25 cellular contexts compared by ENCODE assay signal in the genomic region with DNA sequence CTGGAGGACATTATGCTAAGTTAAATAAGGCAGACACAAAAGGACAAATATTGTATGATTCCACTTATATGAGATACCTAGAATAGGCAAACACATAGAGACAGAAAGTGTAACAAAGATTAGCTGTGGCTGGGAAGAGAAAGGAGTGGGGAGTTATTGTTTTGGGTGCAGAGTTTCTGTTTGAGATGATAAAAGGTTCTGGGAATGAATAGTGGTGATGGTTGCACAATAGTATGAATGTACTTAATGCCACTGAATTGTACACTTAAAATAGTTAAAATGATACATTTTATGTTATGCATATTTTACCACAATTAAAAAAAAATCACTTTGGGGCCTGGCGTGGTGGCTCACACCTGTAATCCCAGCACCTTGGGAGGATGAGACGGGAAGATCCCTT.
"Had no signal": no experiment of that assay in that cellular context is flagged by ENCODE, and none has a peak within 500 bp of the region (broad histone marks: within the 10 kb centered on the region; RNA-seq: fewer than 3 reads in every experiment).

No MANE protein-coding gene starts in this region.

- H3K27ac Mint-ChIP-seq: activated CD8-positive, alpha-beta T cell treated with anti-CD3 and anti-CD28 coated beads for 36 hours; activated naive CD4-positive, alpha-beta T cell treated with anti-CD3 and anti-CD28 coated beads, Interleukin-2, amount 10 ng/mL, durations not matched to agents 7 days and 5 days; activated naive CD8-positive, alpha-beta T cell treated with anti-CD3 and anti-CD28 coated beads for 36 hours; activated T-helper 2 cell treated with anti-CD3 and anti-CD28 coated beads, Interferon-gamma antibody, Interleukin-2, Interleukin-4, amounts not matched to agents 10 μg/mL and 5 μg/mL and 100 μg/mL, durations not matched to agents 14 hours and 24 hours and 36 hours; T-cell had no signal

- ATAC-seq: Panc1, Right ventricle myocardium inferior had no signal

- H3K36me3 Mint-ChIP-seq: activated naive CD4-positive, alpha-beta T cell treated with anti-CD3 and anti-CD28 coated beads, Interleukin-2, amount 10 ng/mL, durations not matched to agents 7 days and 5 days; activated naive CD8-positive, alpha-beta T cell treated with anti-CD3 and anti-CD28 coated beads for 36 hours; T-cell had no signal

- DNase-seq: activated CD4-positive, CD25-positive, alpha-beta regulatory T cell; activated CD8-positive, alpha-beta memory T cell treated with anti-CD3 and anti-CD28 coated beads, Interleukin-2, amount 50 U/mL, for 4 hours; activated gamma-delta T cell treated with Interleukin-2 at 50 U/mL for 16 hours; activated naive CD4-positive, alpha-beta T cell treated with anti-CD3 and anti-CD28 coated beads, Interleukin-2, amount 10 ng/mL, durations not matched to agents 7 days and 5 days; activated T-cell treated with anti-CD3 and anti-CD28 coated beads, Interleukin-2, amount 50 U/mL, for 1 hour; anterior cingulate cortex; caudate nucleus; KG1; NCI-H1092; NCI-H1417; NCI-H1930; NCI-H2171; NCI-H2227 treated with DMSO at 0.1 percent for 48 hours; NCI-H446 treated with DMSO at 0.1 percent for 48 hours; NCI-H526 treated with DMSO at 0.1 percent for 48 hours; RPMI8226; T-helper 2 cell had no signal

- H3K9me3 Mint-ChIP-seq: activated CD8-positive, alpha-beta T cell treated with anti-CD3 and anti-CD28 coated beads for 36 hours; activated naive CD4-positive, alpha-beta T cell treated with anti-CD3 and anti-CD28 coated beads, Interleukin-2, amount 10 ng/mL, durations not matched to agents 7 days and 5 days; activated naive CD8-positive, alpha-beta T cell treated with anti-CD3 and anti-CD28 coated beads for 36 hours; activated T-helper 2 cell treated with anti-CD3 and anti-CD28 coated beads, Interferon-gamma antibody, Interleukin-2, Interleukin-4, amounts not matched to agents 10 μg/mL and 5 μg/mL and 100 μg/mL, durations not matched to agents 14 hours and 24 hours and 36 hours; T-cell had no signal

- H3K27ac ChIP-seq: SK-N-MC, VCaP had no signal

- H3K4me3 Mint-ChIP-seq: activated CD8-positive, alpha-beta T cell treated with anti-CD3 and anti-CD28 coated beads for 36 hours; activated naive CD4-positive, alpha-beta T cell treated with anti-CD3 and anti-CD28 coated beads, Interleukin-2, amount 10 ng/mL, durations not matched to agents 7 days and 5 days; activated naive CD8-positive, alpha-beta T cell treated with anti-CD3 and anti-CD28 coated beads for 36 hours; T-cell had no signal

- H3K4me1 Mint-ChIP-seq: activated naive CD4-positive, alpha-beta T cell treated with anti-CD3 and anti-CD28 coated beads, Interleukin-2, amount 10 ng/mL, durations not matched to agents 7 days and 5 days; T-cell had no signal

- H3K27me3 Mint-ChIP-seq: activated CD8-positive, alpha-beta T cell treated with anti-CD3 and anti-CD28 coated beads for 36 hours; activated naive CD8-positive, alpha-beta T cell treated with anti-CD3 and anti-CD28 coated beads for 36 hours; T-cell had no signal

- H3K4me3 ChIP-seq: SK-N-MC had no signal
